Comparison of ENCODE assay signal across 14 cellular contexts in the genomic region with DNA sequence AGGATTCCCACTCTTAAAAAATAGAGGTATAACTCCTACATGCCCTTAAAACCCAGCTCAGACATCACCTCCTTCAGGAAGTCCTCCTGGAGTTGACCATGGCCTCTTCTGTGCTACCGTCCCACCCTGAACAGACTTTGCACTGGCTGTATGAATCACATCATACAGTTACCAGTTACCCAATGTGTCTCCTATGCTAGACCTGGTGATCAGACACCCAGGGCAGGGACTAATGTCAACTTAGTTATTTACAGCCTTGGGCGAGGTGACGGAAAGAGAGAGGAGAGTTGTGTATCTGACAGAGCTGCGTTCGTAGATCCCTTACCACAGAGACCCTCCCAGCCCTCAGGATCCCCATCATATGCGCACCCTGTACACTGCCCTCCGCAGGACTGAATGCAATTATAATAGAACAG.
DNase-seq lines count a peak whose midpoint lies in the region; ATAC-seq, FAIRE-seq and TF ChIP-seq lines count a peak whose summit lies in the region.
"Had no signal": no experiment of that assay in that cellular context is flagged by ENCODE, and none has a peak within 500 bp of the region (broad histone marks: within the 10 kb centered on the region; RNA-seq: fewer than 3 reads in every experiment).

No MANE protein-coding gene starts in this region.

- peaks cover 7% of the 10 kb centered on the region; the same call in 1 of the 2 replicates for H4K20me1 ChIP-seq in HepG2 (ENCODE audit: insufficient read depth, low read length)

- in situ Hi-C loops in HepG2 (cut with HindIII; ENCODE audit: extremely low pct_ligation_motif_present, low pct_unique_long_range_greater_than_20kb) = loop anchor here (5.0 kb wide), 1 partner anchor 42 kb away; no protein-coding TSS in a partner anchor

- peak; percentile 39 to 62 for DNase-seq in Caco-2
- no peak for DNase-seq in T-helper 17 cell
- peak; percentile 78 for DNase-seq in HepG2 (ENCODE audit: low spot score)
- no peak for DNase-seq in stimulated activated effector memory CD8-positive, alpha-beta T cell treated with anti-CD3 and anti-CD28 coated beads, Interleukin-12 subunit alpha, Interleukin-12 subunit beta, amount 100 ng/mL, for 72 hours (ENCODE audit: low spot score in 2 of 2)
- DNase-seq in omental fat pad (ENCODE audit: low spot score) = no peak
- no peak for DNase-seq in NCI-H2196 (lab: John Stamatoyannopoulos, UW; ENCODE audit: unreplicated experiment)
- DNase-seq in GM03348 (ENCODE audit: low spot score) = no peak
- DNase-seq: cerebellar nuclear complex had no signal

- H3K9ac ChIP-seq in HepG2 (ENCODE audit: insufficient read depth, low read depth, low read length) = no peak overlapping the region
- H3K9ac ChIP-seq: BLaER1 had no signal

- H2AFZ ChIP-seq in HepG2 (ENCODE audit: low read length) = no peak overlapping the region

- no TSS peak for BruUV-seq in Caco-2 (replicated peaks; lab: Mats Ljungman, UMichigan)
- BruUV-seq in HepG2 (replicated peaks; lab: Mats Ljungman, UMichigan) = no TSS peak

- H3K4me3 ChIP-seq in Caco-2 (ENCODE audit: low read depth, low read length) (no peak overlapping the region), HepG2 (replicated peaks in 1 of 3; ENCODE audit: insufficient read depth in 1 of 3, low read depth in 2 of 3, low read length in 3 of 3) (no peak overlapping the region)
- H3K4me3 ChIP-seq: adrenal gland, BLaER1, GM12878, SJCRH30, smooth muscle cell had no signal

- H3K4me3 Mint-ChIP-seq in Caco-2 (ENCODE audit: unreplicated experiment) (peak overlapping the region; percentile 59), T-helper 17 cell (no peak overlapping the region)
- H3K4me3 Mint-ChIP-seq in stimulated activated effector memory CD8-positive, alpha-beta T cell treated with anti-CD3 and anti-CD28 coated beads, Interleukin-12 subunit alpha, Interleukin-12 subunit beta, amount 100 ng/mL, for 72 hours = no peak overlapping the region

- H3K9me3 ChIP-seq in Caco-2 (no peaks in the 10 kb centered on the region), T-helper 17 cell (ENCODE audit: control insufficient read depth, low read length, poor library complexity, severe bottlenecking) (no peaks in the 10 kb centered on the region), HepG2 (ENCODE audit: low read length) (no peaks in the 10 kb centered on the region)
- H3K9me3 ChIP-seq: adrenal gland, BLaER1, SJCRH30 had no signal

- peaks cover 35% of the 10 kb centered on the region for H3K4me1 Mint-ChIP-seq in Caco-2 (ENCODE audit: low read depth, unreplicated experiment)
- H3K4me1 Mint-ChIP-seq in T-helper 17 cell = peaks cover 34% of the 10 kb centered on the region
- peaks cover 36% of the 10 kb centered on the region for H3K4me1 Mint-ChIP-seq in stimulated activated effector memory CD8-positive, alpha-beta T cell treated with anti-CD3 and anti-CD28 coated beads, Interleukin-12 subunit alpha, Interleukin-12 subunit beta, amount 100 ng/mL, for 72 hours

- POLR2A ChIA-PET in Caco-2 (lab: Charles Lee) (no interaction called here), HepG2 (lab: Yijun Ruan, JAX) (interaction anchor here (1.6 to 2.1 kb wide), 2 partner anchors 11 to 73 kb away, joined by 3 to 5 read pairs; a partner anchor contains a TSS)

- H3K36me3 ChIP-seq in Caco-2 (ENCODE audit: control insufficient read depth, insufficient read depth, low read length) = no peaks in the 10 kb centered on the region; the same call in 1 of the 2 replicates
- H3K36me3 ChIP-seq in HepG2 (replicated peaks in 1 of 2; ENCODE audit: control insufficient read depth in 1 of 2, insufficient read depth in 2 of 2, low read length in 2 of 2) = peaks cover 15 to 46% of the 10 kb centered on the region in 2 experiments

- no peak for TF ChIP-seq RAD21 in HepG2 (CRISPR knock-in tag; IDR thresholded peaks at IDR 0.05)

- no peaks in the 10 kb centered on the region for H3K9me3 Mint-ChIP-seq in Caco-2 (ENCODE audit: unreplicated experiment)
- no peaks in the 10 kb centered on the region for H3K9me3 Mint-ChIP-seq in stimulated activated effector memory CD8-positive, alpha-beta T cell treated with anti-CD3 and anti-CD28 coated beads, Interleukin-12 subunit alpha, Interleukin-12 subunit beta, amount 100 ng/mL, for 72 hours

- H3K4me2 ChIP-seq in HepG2 (ENCODE audit: low read depth, low read length) = peak overlapping the region; percentile 61
- H3K4me2 ChIP-seq: BLaER1, smooth muscle cell had no signal

- intact Hi-C loops in Caco-2 (cut with micrococcal nuclease; ENCODE audit: unreplicated experiment) = no loop called here
- intact Hi-C loops in HepG2 (cut with micrococcal nuclease; ENCODE audit: unreplicated experiment) = loop anchor here (2.0 to 10.0 kb wide), 3 partner anchors 42 to 210 kb away; a partner anchor contains a TSS

- no peak for TF ChIP-seq POLR2A in HepG2 (IDR thresholded peaks at IDR 0.05; ENCODE audit: insufficient read depth in 1 of 2, low read depth in 2 of 2, low read length in 2 of 2)

- FAIRE-seq in HepG2 (lab: Jason Lieb, UNC) = peak; percentile 79
- FAIRE-seq: GM12878 had no signal

- CTCF ChIA-PET in Caco-2 (lab: Charles Lee) (no interaction called here), HepG2 (lab: Yijun Ruan, JAX; ENCODE audit: low intra/inter-chr PET ratio, low total read pairs) (no interaction called here)

- TF ChIP-seq EP300 in HepG2 (IDR thresholded peaks at IDR 0.05; ENCODE audit: low read depth in 2 of 2, low read length in 2 of 2) = no peak
- no peak for TF ChIP-seq EP300 in HepG2 (CRISPR knock-in tag; IDR thresholded peaks at IDR 0.05; ENCODE audit: borderline replicate concordance)

- TF ChIP-seq CTCF in Caco-2 (IDR thresholded peaks at IDR 0.05; ENCODE audit: insufficient read depth in 1 of 2, low read depth in 1 of 2, low read length in 1 of 2, severe bottlenecking in 1 of 2, unreplicated experiment in 1 of 2) (no peak), HepG2 (CRISPR knock-in tag; IDR thresholded peaks at IDR 0.05) (no peak), omental fat pad (IDR thresholded peaks at IDR 0.05) (no peak)

- H3K27ac Mint-ChIP-seq in Caco-2 (ENCODE audit: unreplicated experiment) (peak overlapping the region; percentile 90), T-helper 17 cell (peak overlapping the region; percentile 74)
- peak overlapping the region; percentile 70 for H3K27ac Mint-ChIP-seq in stimulated activated effector memory CD8-positive, alpha-beta T cell treated with anti-CD3 and anti-CD28 coated beads, Interleukin-12 subunit alpha, Interleukin-12 subunit beta, amount 100 ng/mL, for 72 hours

- peaks cover 22% of the 10 kb centered on the region for H3K79me2 ChIP-seq in HepG2 (ENCODE audit: insufficient read depth, low read length)

- H3K27me3 Mint-ChIP-seq in Caco-2 (ENCODE audit: insufficient read depth, unreplicated experiment) (no peaks in the 10 kb centered on the region), T-helper 17 cell (no peaks in the 10 kb centered on the region)

- H3K36me3 Mint-ChIP-seq in Caco-2 (ENCODE audit: insufficient read depth, unreplicated experiment) = peaks cover 34% of the 10 kb centered on the region
- no peaks in the 10 kb centered on the region for H3K36me3 Mint-ChIP-seq in T-helper 17 cell (ENCODE audit: low read depth)
- peaks cover 87% of the 10 kb centered on the region for H3K36me3 Mint-ChIP-seq in stimulated activated effector memory CD8-positive, alpha-beta T cell treated with anti-CD3 and anti-CD28 coated beads, Interleukin-12 subunit alpha, Interleukin-12 subunit beta, amount 100 ng/mL, for 72 hours

- H3K4me1 ChIP-seq in Caco-2 = peaks cover 45% of the 10 kb centered on the region
- H3K4me1 ChIP-seq in HepG2 (ENCODE audit: insufficient read depth, low read length) = peaks cover 54% of the 10 kb centered on the region

- H3K27ac ChIP-seq in HepG2 (ENCODE audit: extremely low read length, insufficient read depth, low read length) = peak overlapping the region; percentile 74
- H3K27ac ChIP-seq: BLaER1, SJCRH30 had no signal

- no peaks in the 10 kb centered on the region for H3K27me3 ChIP-seq in Caco-2 (replicated peaks; ENCODE audit: control insufficient read depth, insufficient read depth, low read length)
- H3K27me3 ChIP-seq in HepG2 (ENCODE audit: control insufficient read depth in 1 of 2, insufficient read depth in 2 of 2, low read length in 2 of 2) = no peaks in the 10 kb centered on the region
- H3K27me3 ChIP-seq: adrenal gland, BLaER1, SJCRH30 had no signal

- no peak for ATAC-seq in T-helper 17 cell
- ATAC-seq in HepG2 = peak; percentile 61
- ATAC-seq in stimulated activated effector memory CD8-positive, alpha-beta T cell treated with anti-CD3 and anti-CD28 coated beads, Interleukin-12 subunit alpha, Interleukin-12 subunit beta, amount 100 ng/mL, for 72 hours = no peak
- ATAC-seq in omental fat pad (ENCODE audit: low FRiP score) = no peak
- no peak for ATAC-seq in GM21381 (IDR thresholded peaks at IDR 0.05; ENCODE audit: unreplicated experiment)
- ATAC-seq: GM12878 had no signal

- WGBS in HepG2 (ENCODE audit: low lambda C conversion rate) = 68% methylated on average over 7 of the region's 7 CpGs

TF ChIP-seq in HepG2, 621 proteins besides CTCF, POLR2A, EP300 and RAD21 (continues in another document):
- TF ChIP-seq CCDC6 (CRISPR knock-in tag; IDR thresholded peaks at IDR 0.05) (no peak), FOXA3 (CRISPR knock-in tag; IDR thresholded peaks at IDR 0.05) (peak; percentile 76), ZFP36L1 (CRISPR knock-in tag; IDR thresholded peaks at IDR 0.05) (0 out of 2 replicates have a peak, but pooled peaks have one; percentile 66), ZNF263 (CRISPR knock-in tag; IDR thresholded peaks at IDR 0.05) (no peak), TBX3 (IDR thresholded peaks at IDR 0.05; ENCODE audit: borderline replicate concordance) (peak; percentile 37; the same call in 1 of the 2 replicates), ZNF616 (CRISPR knock-in tag; IDR thresholded peaks at IDR 0.05; ENCODE audit: low read depth) (no peak)
- TF ChIP-seq, protein P1, sequence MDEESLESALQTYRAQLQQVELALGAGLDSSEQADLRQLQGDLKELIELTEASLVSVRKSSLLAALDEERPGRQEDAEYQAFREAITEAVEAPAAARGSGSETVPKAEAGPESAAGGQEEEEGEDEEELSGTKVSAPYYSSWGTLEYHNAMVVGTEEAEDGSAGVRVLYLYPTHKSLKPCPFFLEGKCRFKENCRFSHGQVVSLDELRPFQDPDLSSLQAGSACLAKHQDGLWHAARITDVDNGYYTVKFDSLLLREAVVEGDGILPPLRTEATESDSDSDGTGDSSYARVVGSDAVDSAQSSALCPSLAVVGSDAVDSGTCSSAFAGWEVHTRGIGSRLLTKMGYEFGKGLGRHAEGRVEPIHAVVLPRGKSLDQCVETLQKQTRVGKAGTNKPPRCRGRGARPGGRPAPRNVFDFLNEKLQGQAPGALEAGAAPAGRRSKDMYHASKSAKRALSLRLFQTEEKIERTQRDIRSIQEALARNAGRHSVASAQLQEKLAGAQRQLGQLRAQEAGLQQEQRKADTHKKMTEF (CRISPR knock-in tag; IDR thresholded peaks at IDR 0.05) = 0 out of 2 replicates have a peak, but pooled peaks have one; percentile 25

Comparison
In these comparisons a context has a peak if more than half of its experiments do, and no peak if none do; other contexts are left out.
1. DNase-seq: peak in Caco-2 (2 of 2) and HepG2 (single experiment); none in T-helper 17 cell (0 of 3), stimulated activated effector memory CD8-positive, alpha-beta T cell treated with anti-CD3 and anti-CD28 coated beads, Interleukin-12 subunit alpha, Interleukin-12 subunit beta, amount 100 ng/mL, for 72 hours (0 of 2), omental fat pad (single experiment), NCI-H2196 (single experiment) and GM03348 (single experiment).
2. Peak in every context shown above with its lines, with median percentiles within 50 percentile points of each other: H3K27ac Mint-ChIP-seq.